ENCODE assay signal across 8 cellular contexts in the genomic region with DNA sequence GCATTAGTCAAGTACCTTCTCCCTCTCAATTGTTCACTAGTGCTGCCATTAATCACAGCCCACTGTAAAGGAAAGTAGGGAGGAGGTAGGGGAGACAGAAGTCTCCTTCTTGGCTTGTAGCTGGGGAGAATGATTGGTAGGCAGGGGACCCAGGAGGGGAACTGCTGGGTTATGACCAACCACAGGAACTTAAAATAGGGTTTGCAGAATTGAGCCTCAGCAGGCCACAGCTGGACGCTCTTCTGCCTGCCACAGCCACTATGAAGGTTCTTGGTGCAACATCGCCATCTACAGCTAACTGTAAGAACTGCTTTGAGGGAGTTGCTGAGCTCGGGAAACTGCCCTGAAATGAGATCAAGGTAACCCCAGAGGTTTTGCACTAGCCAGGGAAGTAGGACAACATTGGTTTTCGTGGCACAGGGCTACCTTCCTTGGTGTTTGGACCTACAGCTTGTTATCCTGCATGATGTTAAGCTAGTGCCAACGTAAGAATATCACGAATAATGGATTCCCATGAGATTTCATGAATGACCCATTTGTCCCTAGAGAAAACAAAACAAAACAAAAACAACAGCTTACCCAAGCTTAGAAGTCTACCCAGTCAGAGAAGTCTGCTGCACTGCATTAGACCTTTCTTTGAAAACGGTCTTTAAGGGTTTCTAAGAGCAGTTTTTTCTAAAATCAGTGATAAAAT.
DNase-seq lines count a peak whose midpoint lies in the region; ATAC-seq, FAIRE-seq and TF ChIP-seq lines count a peak whose summit lies in the region.

No MANE protein-coding gene starts in this region.

- H2BK120ac ChIP-seq in H1 (replicated peaks; ENCODE audit: low read depth, low read length) (no peak overlapping the region), mesenchymal stem cell (ENCODE audit: low read depth, low read length) (no peak overlapping the region)

- H3K4me2 ChIP-seq in H1 (ENCODE audit: insufficient read depth in 1 of 2, low read depth in 2 of 2, low read length in 2 of 2) (no peak overlapping the region), mesenchymal stem cell (ENCODE audit: low read length, poor library complexity, severe bottlenecking) (no peak overlapping the region)

- H2AK5ac ChIP-seq in H1 (ENCODE audit: low read depth, low read length) (no peak overlapping the region), mesenchymal stem cell (ENCODE audit: low read length, severe bottlenecking) (no peak overlapping the region)

- H3K23ac ChIP-seq in H1 (ENCODE audit: insufficient read length) (no peak overlapping the region), mesenchymal stem cell (ENCODE audit: low read length in 2 of 2) (no peak overlapping the region)

- H3K79me1 ChIP-seq in H1 (ENCODE audit: low read depth, low read length) = no peaks in the 10 kb centered on the region
- H3K79me1 ChIP-seq in mesenchymal stem cell (replicated peaks; ENCODE audit: low read length, poor library complexity, severe bottlenecking) = no peaks in the 10 kb centered on the region

- peak; percentile 5 for DNase-seq in stimulated activated CD4-positive, alpha-beta T cell treated with anti-CD3 and anti-CD28 coated beads, Interleukin-15, amount 100 ng/mL, for 24 hours
- no peak for DNase-seq in stimulated activated CD4-positive, alpha-beta T cell treated with anti-CD3 and anti-CD28 coated beads, Interleukin-4, amount 100 ng/mL, for 4 hours
- DNase-seq in H7 (peak; percentile 37), KG1 (lab: John Stamatoyannopoulos, UW) (peak; percentile 38), RCC 7860 (ENCODE audit: low spot score) (peak; percentile 14), H1 (ENCODE audit: low read depth in 1 of 2, low spot score in 2 of 2) (peak; percentile 59 to 74), mesenchymal stem cell (peak; percentile 29)

- H3K4me3 ChIP-seq in H7 (ENCODE audit: insufficient read depth, low read depth, low read length) = no peak overlapping the region
- no peak overlapping the region; a peak in 1 of 8 replicates for H3K4me3 ChIP-seq in H1 (ENCODE audit: extremely low read depth in 1 of 4, insufficient read depth in 2 of 4, low read depth in 3 of 4, low read length in 4 of 4)
- H3K4me3 ChIP-seq in mesenchymal stem cell (ENCODE audit: insufficient read depth in 1 of 2, low read depth in 1 of 2, low read length in 2 of 2) = no peak overlapping the region

- H3K27me3 ChIP-seq in H7 (ENCODE audit: control insufficient read depth, insufficient read depth, low read length) (no peaks in the 10 kb centered on the region), H1 (replicated peaks in 1 of 4; ENCODE audit: control insufficient read depth in 3 of 4, extremely low read depth in 1 of 4, insufficient read depth in 3 of 4, low read length in 3 of 4) (no peaks in the 10 kb centered on the region), mesenchymal stem cell (ENCODE audit: control insufficient read depth in 1 of 2, insufficient read depth in 1 of 2, low read length in 2 of 2) (peaks cover 0 to 18% of the 10 kb centered on the region in 2 experiments)

- H4K20me1 ChIP-seq in H1 (replicated peaks in 1 of 2; ENCODE audit: control insufficient read depth in 1 of 2, insufficient read depth in 2 of 2, low read length in 2 of 2) = no peaks in the 10 kb centered on the region

- no peak overlapping the region for H3K4ac ChIP-seq in H1 (replicated peaks; ENCODE audit: insufficient read length, low read depth, low read length)
- H3K4ac ChIP-seq in mesenchymal stem cell (ENCODE audit: low read depth in 1 of 2, low read length in 2 of 2) = no peak overlapping the region

- no peak overlapping the region for H3K4me3 Mint-ChIP-seq in activated T-helper 17 cell treated with anti-CD3 and anti-CD28 coated beads, Interleukin-2, amount 50 U/mL, for 72 hours

- H2AFZ ChIP-seq in H1 (ENCODE audit: low read length) (peak overlapping the region; percentile 92), mesenchymal stem cell (ENCODE audit: low read depth, low read length) (no peak overlapping the region)

- H3K14ac ChIP-seq in H1 (ENCODE audit: insufficient read length) (no peak overlapping the region), mesenchymal stem cell (ENCODE audit: low read length in 2 of 2) (no peak overlapping the region)

- no peaks in the 10 kb centered on the region for H3K79me2 ChIP-seq in H1 (ENCODE audit: control insufficient read depth in 1 of 2, insufficient read depth in 2 of 2, low read length in 2 of 2)

- H2BK20ac ChIP-seq in H1 (ENCODE audit: low read length) = no peak overlapping the region

- no peak overlapping the region for H3K56ac ChIP-seq in H1 (replicated peaks; ENCODE audit: insufficient read length, low read depth, low read length)

- FAIRE-seq in RCC 7860 (lab: Jason Lieb, UNC) = no peak
- peak; percentile 97 for FAIRE-seq in H1 (lab: Jason Lieb, UNC)

- H3K4me1 Mint-ChIP-seq in activated T-helper 17 cell treated with anti-CD3 and anti-CD28 coated beads, Interleukin-2, amount 50 U/mL, for 72 hours = no peaks in the 10 kb centered on the region

- H3K27ac ChIP-seq in H1 (ENCODE audit: low read depth, low read length) (no peak overlapping the region), mesenchymal stem cell (ENCODE audit: low read length, poor library complexity, severe bottlenecking) (no peak overlapping the region)

- no peak overlapping the region for H3K18ac ChIP-seq in H1 (ENCODE audit: extremely low read depth, low read length)
- H3K18ac ChIP-seq in mesenchymal stem cell (ENCODE audit: low read depth in 1 of 2, low read length in 2 of 2) = no peak overlapping the region

- H3K36me3 Mint-ChIP-seq in activated T-helper 17 cell treated with anti-CD3 and anti-CD28 coated beads, Interleukin-2, amount 50 U/mL, for 72 hours (ENCODE audit: low read depth) = no peaks in the 10 kb centered on the region

- TF ChIP-seq CTCF in H1 (IDR thresholded peaks at IDR 0.05; ENCODE audit: control extremely low read depth in 1 of 3, insufficient read depth in 1 of 3, low read depth in 1 of 3, low read length in 3 of 3) = peak; percentile 27 to 87 (median 81)

- WGBS in H1 (ENCODE audit: extremely low coverage in 1 of 2, insufficient coverage in 1 of 2, insufficient read length in 1 of 2, insufficient replicate concordance in 2 of 2, low coverage in 1 of 2, low lambda C conversion rate in 2 of 2, missing lambda C conversion rate in 1 of 2), 2 experiments = 25% methylated on average over 7 of the region's 7 CpGs; no CpG with 5 or more reads in 1 of the 2 experiments
- 9% methylated on average over 6 of the region's 7 CpGs for WGBS in mesenchymal stem cell

- H2BK5ac ChIP-seq in H1 (ENCODE audit: low read depth, low read length) = no peak overlapping the region
- no peak overlapping the region for H2BK5ac ChIP-seq in mesenchymal stem cell (ENCODE audit: low read depth, low read length, poor library complexity, severe bottlenecking)

- H3K27me3 Mint-ChIP-seq in activated T-helper 17 cell treated with anti-CD3 and anti-CD28 coated beads, Interleukin-2, amount 50 U/mL, for 72 hours = no peaks in the 10 kb centered on the region

- CTCF ChIA-PET in H1 (lab: Charles Lee; ENCODE audit: partially characterized antibody) = interaction anchor here (0.6 to 3.3 kb wide), 16 partner anchors 12 to 1064 kb away, joined by 3 to 13 read pairs (median 4); no protein-coding TSS in a partner anchor

- no peak overlapping the region for H4K91ac ChIP-seq in H1 (replicated peaks; ENCODE audit: insufficient read length, low read length)
- H4K91ac ChIP-seq in mesenchymal stem cell (ENCODE audit: low read length) = no peak overlapping the region

- H3K9ac ChIP-seq in H1 (replicated peaks in 1 of 4; ENCODE audit: extremely low read depth in 1 of 4, low read depth in 3 of 4, low read length in 3 of 4) (no peak overlapping the region), mesenchymal stem cell (ENCODE audit: low read length) (no peak overlapping the region)

- no peak for TF ChIP-seq POLR2A in H1 (IDR thresholded peaks at IDR 0.05; ENCODE audit: control extremely low read depth in 1 of 2, low read depth in 2 of 2, low read length in 2 of 2)

- H2BK12ac ChIP-seq in H1 (ENCODE audit: low read depth, low read length) (no peak overlapping the region), mesenchymal stem cell (ENCODE audit: low read length in 2 of 2) (no peak overlapping the region)

- no peaks in the 10 kb centered on the region; the same call in 1 of the 2 replicates for H3K23me2 ChIP-seq in H1 (ENCODE audit: low read depth, low read length)

- H3K36me3 ChIP-seq in H7 (replicated peaks; ENCODE audit: control insufficient read depth, insufficient read depth, low read length) = no peaks in the 10 kb centered on the region
- H3K36me3 ChIP-seq in H1 (ENCODE audit: control insufficient read depth in 2 of 4, insufficient read depth in 4 of 4, low read length in 3 of 4) = no peaks in the 10 kb centered on the region
- no peaks in the 10 kb centered on the region for H3K36me3 ChIP-seq in mesenchymal stem cell (ENCODE audit: control insufficient read depth in 1 of 2, insufficient read depth in 2 of 2, low read depth in 1 of 2, low read length in 2 of 2)

- H3K4me1 ChIP-seq in H1 (replicated peaks in 1 of 4; ENCODE audit: control insufficient read depth in 3 of 4, insufficient read depth in 4 of 4, low read length in 3 of 4) = peaks cover 0 to 6% (median 2%) of the 10 kb centered on the region in 4 experiments; a peak in 4 of 7 replicates
- no peaks in the 10 kb centered on the region for H3K4me1 ChIP-seq in mesenchymal stem cell (ENCODE audit: control insufficient read depth, insufficient read depth, low read depth, low read length)

- H3K9me3 ChIP-seq in H1 (ENCODE audit: insufficient read depth in 2 of 2, low read depth in 1 of 2, low read length in 1 of 2) = no peaks in the 10 kb centered on the region
- H3K9me3 ChIP-seq in mesenchymal stem cell (ENCODE audit: control insufficient read depth, low read length) = no peaks in the 10 kb centered on the region

- no peak overlapping the region for H2BK15ac ChIP-seq in H1 (ENCODE audit: low read length)
- no peak overlapping the region for H2BK15ac ChIP-seq in mesenchymal stem cell (ENCODE audit: low read depth, poor library complexity, severe bottlenecking)

- POLR2A ChIA-PET in H1 (lab: Charles Lee; ENCODE audit: partially characterized antibody) = no interaction called here

- peaks cover 7% of the 10 kb centered on the region for H3K9me3 Mint-ChIP-seq in activated T-helper 17 cell treated with anti-CD3 and anti-CD28 coated beads, Interleukin-2, amount 50 U/mL, for 72 hours

- H3K27ac Mint-ChIP-seq in activated T-helper 17 cell treated with anti-CD3 and anti-CD28 coated beads, Interleukin-2, amount 50 U/mL, for 72 hours = no peak overlapping the region

- TF ChIP-seq EP300 in H1 (IDR thresholded peaks at IDR 0.05; ENCODE audit: borderline replicate concordance in 1 of 2, low read depth in 2 of 2, low read length in 2 of 2) = no peak

- TF ChIP-seq RAD21 in H1 (IDR thresholded peaks at IDR 0.05 in 1 of 2, conservative IDR thresholded peaks at IDR 0.05 in 1 of 2; ENCODE audit: low read depth in 2 of 2, low read length in 2 of 2) = peak; percentile 94 to 97

- H4K8ac ChIP-seq in H1 (ENCODE audit: extremely low read depth, insufficient read depth, low read length) = no peak overlapping the region
- no peak overlapping the region for H4K8ac ChIP-seq in mesenchymal stem cell (ENCODE audit: low read length)

- no peak overlapping the region for H4K5ac ChIP-seq in H1 (ENCODE audit: insufficient read length, low read depth, low read length)

- no peak for ATAC-seq in activated T-helper 17 cell treated with anti-CD3 and anti-CD28 coated beads, Interleukin-2, amount 50 U/mL, for 72 hours (replicated peaks)

TF ChIP-seq in H1, 55 proteins besides CTCF, POLR2A, EP300 and RAD21 (continues in another document):
- TF ChIP-seq CEBPB (IDR thresholded peaks at IDR 0.05; ENCODE audit: low read depth, low read length) = no peak

Comparison
In these comparisons a context has a peak if more than half of its experiments do, and no peak if none do; other contexts are left out.
1. DNase-seq: peak in stimulated activated CD4-positive, alpha-beta T cell treated with anti-CD3 and anti-CD28 coated beads, Interleukin-15, amount 100 ng/mL, for 24 hours (single experiment), H7 (single experiment), KG1 (single experiment), RCC 7860 (single experiment), H1 (2 of 2) and mesenchymal stem cell (single experiment); none in stimulated activated CD4-positive, alpha-beta T cell treated with anti-CD3 and anti-CD28 coated beads, Interleukin-4, amount 100 ng/mL, for 4 hours (0 of 2).